21 cellular contexts compared by ENCODE assay signal in the genomic region with DNA sequence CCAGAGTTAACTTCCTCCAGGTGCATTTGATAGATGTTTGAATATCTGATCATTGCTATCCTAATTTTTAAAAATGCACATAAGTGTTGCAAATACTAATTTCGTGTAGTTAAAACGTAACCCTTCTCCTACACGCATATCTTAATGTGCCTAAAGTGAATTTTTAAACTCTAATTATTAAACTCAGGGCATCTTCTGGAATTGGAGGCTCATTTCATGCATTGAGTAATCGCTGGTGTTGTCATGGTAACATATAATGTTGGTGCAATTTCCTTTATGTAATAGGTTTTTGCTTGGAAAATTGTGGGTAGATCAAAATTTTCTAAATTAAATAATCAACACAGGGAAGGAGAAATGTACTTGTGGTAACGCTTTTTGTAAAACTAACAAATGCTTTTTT. TPM values are rescaled to one million over a fixed set of nuclear protein-coding genes. Genes with fewer than 3 reads are reported as not detected.
"Had no signal": no experiment of that assay in that cellular context is flagged by ENCODE, and none has a peak within 500 bp of the region (broad histone marks: within the 10 kb centered on the region; RNA-seq: fewer than 3 reads in every experiment).

No MANE protein-coding gene starts in this region.

- H3K27ac ChIP-seq: body of pancreas, heart right ventricle, left lung, upper lobe of right lung had no signal

- H3K27ac Mint-ChIP-seq: activated B cell treated with CpG ODN at 0.5 μM for 24 hours; activated CD4-positive, alpha-beta T cell treated with anti-CD3 and anti-CD28 coated beads, Interleukin-2, amount 10 ng/mL, durations not matched to agents 24 days and 14 days; endodermal cell; nephron; T-helper 17 cell had no signal

- ATAC-seq: body of pancreas; heart right ventricle; left lung; stimulated activated naive CD8-positive, alpha-beta T cell treated with anti-CD3 and anti-CD28 coated beads, Interleukin-15, Interleukin-2, amounts not matched to agents 100 U/mL and 50 U/mL, for 24 hours; T-helper 17 cell; upper lobe of right lung had no signal

- H3K4me1 ChIP-seq: upper lobe of right lung had no signal

- H3K9me3 ChIP-seq: body of pancreas, heart right ventricle, left lung, upper lobe of right lung had no signal

- H3K36me3 ChIP-seq: heart right ventricle, left lung, upper lobe of right lung had no signal

- DNase-seq: activated B cell treated with CpG ODN at 0.5 μM for 24 hours; activated CD4-positive, alpha-beta T cell treated with anti-CD3 and anti-CD28 coated beads, Interleukin-2, amount 10 ng/mL, durations not matched to agents 24 days and 14 days; activated naive CD4-positive, alpha-beta T cell treated with anti-CD3 and anti-CD28 coated beads, Interleukin-2, amount 50 U/mL, for 16 hours; activated T-cell treated with anti-CD3 and anti-CD28 coated beads for 4 hours; amniotic stem cell; body of pancreas; cerebellar nuclear complex; endodermal cell; erythroblast; heart right ventricle; left lung; mesendoderm; stimulated activated CD4-positive, alpha-beta T cell treated with anti-CD3 and anti-CD28 coated beads, Interleukin-12 subunit alpha, Interleukin-12 subunit beta, amount 100 ng/mL, for 4 hours; stimulated activated naive CD8-positive, alpha-beta T cell treated with anti-CD3 and anti-CD28 coated beads, Interleukin-15, Interleukin-2, amounts not matched to agents 100 U/mL and 50 U/mL, for 24 hours; T-helper 17 cell; upper lobe of right lung had no signal

- H3K4me3 ChIP-seq: body of pancreas, heart right ventricle, left lung, upper lobe of right lung had no signal

- H3K27me3 ChIP-seq: body of pancreas, left lung, upper lobe of right lung had no signal

- H3K9me3 Mint-ChIP-seq: activated B cell treated with CpG ODN at 0.5 μM for 24 hours; activated CD4-positive, alpha-beta T cell treated with anti-CD3 and anti-CD28 coated beads, Interleukin-2, amount 10 ng/mL, durations not matched to agents 24 days and 14 days; endodermal cell; nephron had no signal

- H3K27me3 Mint-ChIP-seq: activated B cell treated with CpG ODN at 0.5 μM for 24 hours had no signal

- H3K4me3 Mint-ChIP-seq: activated B cell treated with CpG ODN at 0.5 μM for 24 hours; activated CD4-positive, alpha-beta T cell treated with anti-CD3 and anti-CD28 coated beads, Interleukin-2, amount 10 ng/mL, durations not matched to agents 24 days and 14 days; endodermal cell; nephron; T-helper 17 cell had no signal

RNA-seq across cellular contexts. Expression of a gene that starts 56.2 kb away (rescaled TPM):
- total RNA-seq: activated B cell treated with CpG ODN at 0.5 μM for 24 hours; activated CD4-positive, alpha-beta T cell treated with anti-CD3 and anti-CD28 coated beads, Interleukin-2, amount 10 ng/mL, durations not matched to agents 24 days and 14 days; activated CD8-positive, alpha-beta memory T cell treated with anti-CD3 and anti-CD28 coated beads for 36 hours; dermis microvascular lymphatic vessel endothelial cell; heart right ventricle; pulmonary artery endothelial cell; upper lobe of right lung had no signal
- polyA plus RNA-seq: heart right ventricle, keratinocyte had no signal
